ENCODE assay signal across 22 cellular contexts in the genomic region with DNA sequence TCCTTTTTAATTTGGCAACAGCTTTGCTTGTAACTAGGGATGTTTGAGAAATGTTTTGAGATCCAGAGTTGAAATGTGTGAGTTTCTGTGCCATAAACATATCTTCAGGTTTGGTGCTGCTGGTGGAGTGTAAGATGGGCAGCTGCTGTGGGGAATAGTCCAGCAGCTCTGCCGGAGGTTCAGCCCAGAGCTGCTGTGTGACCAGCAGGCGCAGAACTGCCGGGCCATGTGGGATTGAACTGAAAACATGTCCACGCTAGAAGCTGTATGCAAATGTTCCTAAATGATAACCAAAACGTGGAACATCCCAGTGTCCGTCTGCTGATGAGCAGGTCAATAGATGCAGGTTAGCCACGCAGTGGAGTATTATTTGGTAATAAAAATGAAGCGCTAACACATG.
DNase-seq lines count a peak whose midpoint lies in the region; ATAC-seq and TF ChIP-seq lines count a peak whose summit lies in the region.
"Had no signal": no experiment of that assay in that cellular context is flagged by ENCODE, and none has a peak within 500 bp of the region (broad histone marks: within the 10 kb centered on the region; RNA-seq: fewer than 3 reads in every experiment).

No MANE protein-coding gene starts in this region.

- no peak overlapping the region for H3K4me3 Mint-ChIP-seq in activated T-cell treated with anti-CD3 and anti-CD28 coated beads, Interleukin-2, amount 50 U/mL, for 24 hours
- no peak overlapping the region for H3K4me3 Mint-ChIP-seq in activated T-cell treated with anti-CD3 and anti-CD28 coated beads, Interleukin-2, amount 50 U/mL, for 4 hours
- no peak overlapping the region for H3K4me3 Mint-ChIP-seq in T-helper 17 cell
- H3K4me3 Mint-ChIP-seq: IgD-negative memory B cell had no signal

- H3K27ac ChIP-seq in osteoblast (ENCODE audit: low read depth, low read length) = no peak overlapping the region
- no peak overlapping the region for H3K27ac ChIP-seq in upper lobe of right lung
- H3K27ac ChIP-seq: C4-2B had no signal

- POLR2A ChIA-PET in HEK293T (lab: Yijun Ruan, JAX) = no interaction called here

- no peaks in the 10 kb centered on the region for H3K9me3 Mint-ChIP-seq in activated T-cell treated with anti-CD3 and anti-CD28 coated beads, Interleukin-2, amount 50 U/mL, for 24 hours
- no peaks in the 10 kb centered on the region for H3K9me3 Mint-ChIP-seq in activated T-cell treated with anti-CD3 and anti-CD28 coated beads, Interleukin-2, amount 50 U/mL, for 4 hours
- H3K9me3 Mint-ChIP-seq: IgD-negative memory B cell had no signal

- no peak overlapping the region for H2AFZ ChIP-seq in osteoblast (ENCODE audit: low read length)

- CTCF ChIA-PET in HEK293T (lab: Yijun Ruan, JAX) = no interaction called here

- no peaks in the 10 kb centered on the region for H3K27me3 Mint-ChIP-seq in activated T-cell treated with anti-CD3 and anti-CD28 coated beads, Interleukin-2, amount 50 U/mL, for 24 hours
- no peaks in the 10 kb centered on the region for H3K27me3 Mint-ChIP-seq in activated T-cell treated with anti-CD3 and anti-CD28 coated beads, Interleukin-2, amount 50 U/mL, for 4 hours (ENCODE audit: low read depth)
- no peaks in the 10 kb centered on the region for H3K27me3 Mint-ChIP-seq in T-helper 17 cell
- H3K27me3 Mint-ChIP-seq: IgD-negative memory B cell had no signal

- no peak overlapping the region for H3K4me2 ChIP-seq in osteoblast (ENCODE audit: insufficient read depth, low read length)

- TF ChIP-seq CTCF in osteoblast (IDR thresholded peaks at IDR 0.05; ENCODE audit: extremely low read depth, low read depth, low read length) (no peak), upper lobe of right lung (IDR thresholded peaks at IDR 0.05) (no peak)

- no peaks in the 10 kb centered on the region for H4K20me1 ChIP-seq in osteoblast (ENCODE audit: insufficient read depth, low read length)

- no peaks in the 10 kb centered on the region for H3K4me1 Mint-ChIP-seq in activated T-cell treated with anti-CD3 and anti-CD28 coated beads, Interleukin-2, amount 50 U/mL, for 24 hours (ENCODE audit: low read depth)
- no peaks in the 10 kb centered on the region for H3K4me1 Mint-ChIP-seq in activated T-cell treated with anti-CD3 and anti-CD28 coated beads, Interleukin-2, amount 50 U/mL, for 4 hours (ENCODE audit: low read depth)
- peaks cover 7% of the 10 kb centered on the region for H3K4me1 Mint-ChIP-seq in T-helper 17 cell

- ATAC-seq in activated T-cell treated with anti-CD3 and anti-CD28 coated beads, Interleukin-2, amount 50 U/mL, for 4 hours = no peak
- ATAC-seq in T-helper 17 cell (no peak), upper lobe of right lung (no peak), GM19397 (IDR thresholded peaks at IDR 0.05; ENCODE audit: unreplicated experiment) (no peak)

- H3K27me3 ChIP-seq in osteoblast (ENCODE audit: insufficient read depth, low read length) (no peaks in the 10 kb centered on the region), upper lobe of right lung (no peaks in the 10 kb centered on the region)

- no peak for DNase-seq in activated T-cell treated with anti-CD3 and anti-CD28 coated beads, Interleukin-2, amount 50 U/mL, for 24 hours
- no peak for DNase-seq in activated T-cell treated with anti-CD3 and anti-CD28 coated beads, Interleukin-2, amount 50 U/mL, for 4 hours
- no peak for DNase-seq in T-helper 17 cell
- peak; percentile 57 for DNase-seq in osteoblast (ENCODE audit: insufficient read length, low spot score, missing footprints)
- peak; percentile 21 for DNase-seq in upper lobe of right lung
- DNase-seq in HEK293T (ENCODE audit: extremely low spot score) = no peak
- DNase-seq: 8988T; AML-193; GOT3; HCEC 1CT; Karpas-422; MV-4-11; NCI-H1105 treated with DMSO at 0.1 percent for 48 hours; NCI-H2081; NCI-H2171; NCI-H345; NCI-H524; NCI-H774; NK-92 treated with Interleukin-12 subunit alpha and Interleukin-12 subunit beta, amount 100 ng/mL, for 24 hours had no signal

- H3K27ac Mint-ChIP-seq in activated T-cell treated with anti-CD3 and anti-CD28 coated beads, Interleukin-2, amount 50 U/mL, for 24 hours = peak overlapping the region; percentile 52
- peak overlapping the region; percentile 74 for H3K27ac Mint-ChIP-seq in T-helper 17 cell

- no peaks in the 10 kb centered on the region for H3K79me2 ChIP-seq in osteoblast (ENCODE audit: insufficient read depth, low read length)

- H3K36me3 Mint-ChIP-seq in activated T-cell treated with anti-CD3 and anti-CD28 coated beads, Interleukin-2, amount 50 U/mL, for 24 hours (ENCODE audit: low read depth) = peaks cover 98% of the 10 kb centered on the region
- peaks cover 32% of the 10 kb centered on the region for H3K36me3 Mint-ChIP-seq in activated T-cell treated with anti-CD3 and anti-CD28 coated beads, Interleukin-2, amount 50 U/mL, for 4 hours (ENCODE audit: insufficient read depth)
- H3K36me3 Mint-ChIP-seq in T-helper 17 cell (ENCODE audit: low read depth) = peaks cover 6% of the 10 kb centered on the region

- H3K36me3 ChIP-seq in osteoblast (ENCODE audit: insufficient read depth, low read length) (peaks cover 30% of the 10 kb centered on the region), upper lobe of right lung (peaks cover 98% of the 10 kb centered on the region)

- no peaks in the 10 kb centered on the region for H3K9me3 ChIP-seq in T-helper 17 cell (ENCODE audit: control insufficient read depth, low read length, poor library complexity, severe bottlenecking)
- no peaks in the 10 kb centered on the region for H3K9me3 ChIP-seq in osteoblast (ENCODE audit: low read depth, low read length)
- H3K9me3 ChIP-seq in upper lobe of right lung = no peaks in the 10 kb centered on the region

- H3K4me3 ChIP-seq in osteoblast (ENCODE audit: insufficient read depth, low read length) (no peak overlapping the region), upper lobe of right lung (no peak overlapping the region)

- intact Hi-C loops in upper lobe of right lung (cut with DNase I) = no loop called here

- H3K4me1 ChIP-seq in osteoblast (ENCODE audit: insufficient read depth, low read length) (no peaks in the 10 kb centered on the region), upper lobe of right lung (no peaks in the 10 kb centered on the region)

TF ChIP-seq in HEK293T, 16 proteins besides CTCF, POLR2A, EP300 and RAD21:
- TF ChIP-seq SUZ12 (IDR thresholded peaks at IDR 0.05) = no peak
- TF ChIP-seq SP1 (IDR thresholded peaks at IDR 0.05) = no peak
- TF ChIP-seq FOXK2 (IDR thresholded peaks at IDR 0.05) = no peak
- no peak for TF ChIP-seq ELF4 (IDR thresholded peaks at IDR 0.05)
- no peak for TF ChIP-seq ARNT (IDR thresholded peaks at IDR 0.05)
- TF ChIP-seq BHLHE40 (IDR thresholded peaks at IDR 0.05; ENCODE audit: borderline replicate concordance) = no peak
- no peak for TF ChIP-seq FOXM1 (IDR thresholded peaks at IDR 0.05; ENCODE audit: borderline replicate concordance)
- no peak for TF ChIP-seq CTBP1 (IDR thresholded peaks at IDR 0.05; ENCODE audit: borderline replicate concordance)
- TF ChIP-seq ZNF384 (IDR thresholded peaks at IDR 0.05) = no peak
- TF ChIP-seq HDGF (IDR thresholded peaks at IDR 0.05; ENCODE audit: borderline replicate concordance) = no peak

Comparison
In these comparisons a context has a peak if more than half of its experiments do, and no peak if none do; other contexts are left out.
1. DNase-seq: peak in osteoblast (single experiment) and upper lobe of right lung (single experiment); none in activated T-cell treated with anti-CD3 and anti-CD28 coated beads, Interleukin-2, amount 50 U/mL, for 24 hours (single experiment), activated T-cell treated with anti-CD3 and anti-CD28 coated beads, Interleukin-2, amount 50 U/mL, for 4 hours (single experiment), T-helper 17 cell (0 of 3) and HEK293T (single experiment).